In genomic region chr2:232897386-232897970, GRCh38 we compare ENCODE assay signal across 18 cellular contexts. TPM values are rescaled to one million over a fixed set of nuclear protein-coding genes. Genes with fewer than 3 reads are reported as not detected.
DNase-seq lines count a peak whose midpoint lies in the region; ATAC-seq and TF ChIP-seq lines count a peak whose summit lies in the region.
"Had no signal": no experiment of that assay in that cellular context is flagged by ENCODE, and none has a peak within 500 bp of the region (broad histone marks: within the 10 kb centered on the region; RNA-seq: fewer than 3 reads in every experiment).

No MANE protein-coding gene starts in this region.

- no peak for TF ChIP-seq CTCF in dorsolateral prefrontal cortex (IDR thresholded peaks at IDR 0.05 in 54 of 56, conservative IDR thresholded peaks at IDR 0.05 in 2 of 56; ENCODE audit: low read depth in 1 of 56, partially characterized antibody in 56 of 56)
- no peak for TF ChIP-seq CTCF in stomach (IDR thresholded peaks at IDR 0.05)
- no peak for TF ChIP-seq CTCF in BE2C (IDR thresholded peaks at IDR 0.05; ENCODE audit: low read depth, low read length)

- H3K36me3 ChIP-seq in stomach: peaks cover 0 to 4% (median under 1%) of the 10 kb centered on the region in 4 donors
- H3K36me3 ChIP-seq in BE2C: no peaks in the 10 kb centered on the region
- H3K36me3 ChIP-seq: MG63 had no signal

- H3K27ac Mint-ChIP-seq in activated naive CD8-positive, alpha-beta T cell treated with anti-CD3 and anti-CD28 coated beads, Interleukin-2, amount 50 U/mL, for 24 hours: no peak overlapping the region
- H3K27ac Mint-ChIP-seq: CD4-positive, CD25-positive, alpha-beta regulatory T cell; H9 had no signal

- 93% methylated on average over 18 of the region's 18 CpGs for WGBS in right cardiac atrium
- WGBS in stomach, 5 donors: 93 to 95% (median 94%) methylated on average over 10 to 18 of the region's 18 CpGs

- peak; percentile 21 for DNase-seq in Right ventricle myocardium inferior (ENCODE audit: missing footprints)
- no peak for DNase-seq in right cardiac atrium
- DNase-seq in activated naive CD8-positive, alpha-beta T cell treated with anti-CD3 and anti-CD28 coated beads, Interleukin-2, amount 50 U/mL, for 24 hours: no peak
- DNase-seq in dorsolateral prefrontal cortex: peak in 1 of 10 donors; percentile 13
- DNase-seq in stomach: peak; percentile 19
- no peak for DNase-seq in BE2C
- no peak for DNase-seq in iPS-NIHi7 (ENCODE audit: extremely low spot score)
- DNase-seq: Caco-2; CD4-positive, CD25-positive, alpha-beta regulatory T cell; H9; IMR-90; Karpas-422; MG63; NCI-H1092 treated with DMSO at 0.1 percent for 48 hours; NCI-H2081 treated with DMSO at 0.1 percent for 48 hours; NCI-H510A; NCI-H82; PC-9 had no signal

- H3K4me3 ChIP-seq in right cardiac atrium (ENCODE audit: low read length) (no peak overlapping the region), dorsolateral prefrontal cortex (no peak overlapping the region), stomach (no peak overlapping the region), BE2C (ENCODE audit: low read depth, low read length) (no peak overlapping the region)
- H3K4me3 ChIP-seq: MG63, PC-9 had no signal

- ATAC-seq in Right ventricle myocardium inferior: no peak
- ATAC-seq in right cardiac atrium: no peak
- ATAC-seq in activated naive CD8-positive, alpha-beta T cell treated with anti-CD3 and anti-CD28 coated beads, Interleukin-2, amount 50 U/mL, for 24 hours: peak; percentile 4

- no peaks in the 10 kb centered on the region for H3K36me3 Mint-ChIP-seq in activated naive CD8-positive, alpha-beta T cell treated with anti-CD3 and anti-CD28 coated beads, Interleukin-2, amount 50 U/mL, for 24 hours (ENCODE audit: low read depth)
- H3K36me3 Mint-ChIP-seq: CD4-positive, CD25-positive, alpha-beta regulatory T cell had no signal

- H3K27me3 ChIP-seq in right cardiac atrium (ENCODE audit: control insufficient read depth, insufficient read depth) (no peaks in the 10 kb centered on the region), dorsolateral prefrontal cortex (no peaks in the 10 kb centered on the region), stomach (peaks cover 0 to 30% (median 0%) of the 10 kb centered on the region in 3 donors), BE2C (no peaks in the 10 kb centered on the region)
- H3K27me3 ChIP-seq: MG63 had no signal

- H3K4me1 Mint-ChIP-seq in activated naive CD8-positive, alpha-beta T cell treated with anti-CD3 and anti-CD28 coated beads, Interleukin-2, amount 50 U/mL, for 24 hours: peaks cover 10% of the 10 kb centered on the region
- H3K4me1 Mint-ChIP-seq: CD4-positive, CD25-positive, alpha-beta regulatory T cell had no signal

- no peaks in the 10 kb centered on the region for H3K4me1 ChIP-seq in right cardiac atrium (ENCODE audit: control insufficient read depth, insufficient read depth, low read length)
- no peaks in the 10 kb centered on the region for H3K4me1 ChIP-seq in stomach
- H3K4me1 ChIP-seq in BE2C: no peaks in the 10 kb centered on the region
- H3K4me1 ChIP-seq: Caco-2 had no signal

- TF ChIP-seq POLR2A in stomach (IDR thresholded peaks at IDR 0.05): no peak

- H3K27me3 Mint-ChIP-seq in activated naive CD8-positive, alpha-beta T cell treated with anti-CD3 and anti-CD28 coated beads, Interleukin-2, amount 50 U/mL, for 24 hours: peaks cover 9% of the 10 kb centered on the region
- H3K27me3 Mint-ChIP-seq: CD4-positive, CD25-positive, alpha-beta regulatory T cell had no signal

- H3K27ac ChIP-seq in right cardiac atrium (ENCODE audit: low read length) (no peak overlapping the region), dorsolateral prefrontal cortex (peak overlapping the region in 42 of 59 donors; percentile 5 to 76 (median 46)), stomach (no peak overlapping the region)
- H3K27ac ChIP-seq: PC-9 had no signal

- H3K4me3 Mint-ChIP-seq in activated naive CD8-positive, alpha-beta T cell treated with anti-CD3 and anti-CD28 coated beads, Interleukin-2, amount 50 U/mL, for 24 hours: peak overlapping the region; percentile 9
- H3K4me3 Mint-ChIP-seq: CD4-positive, CD25-positive, alpha-beta regulatory T cell; H9 had no signal

- TF ChIP-seq EP300 in stomach (IDR thresholded peaks at IDR 0.05): no peak

- H3K9me3 Mint-ChIP-seq in activated naive CD8-positive, alpha-beta T cell treated with anti-CD3 and anti-CD28 coated beads, Interleukin-2, amount 50 U/mL, for 24 hours: no peaks in the 10 kb centered on the region
- H3K9me3 Mint-ChIP-seq: CD4-positive, CD25-positive, alpha-beta regulatory T cell; H9 had no signal

- H3K9me3 ChIP-seq in right cardiac atrium (ENCODE audit: control insufficient read depth, low read length): no peaks in the 10 kb centered on the region
- no peaks in the 10 kb centered on the region for H3K9me3 ChIP-seq in stomach
- H3K9me3 ChIP-seq in BE2C: no peaks in the 10 kb centered on the region
- H3K9me3 ChIP-seq: Caco-2, MG63 had no signal

- intact Hi-C loops in Right ventricle myocardium inferior (cut with DNase I) (no loop called here), right cardiac atrium (cut with DNase I) (no loop called here), dorsolateral prefrontal cortex (cut with DNase I) (no loop called here), stomach (cut with DNase I; ENCODE audit: low total_unique reads) (no loop called here)

RNA-seq across cellular contexts. Expression of gene SNORC, which starts 27.4 kb away (rescaled TPM):
- total RNA-seq in Right ventricle myocardium inferior (0.46 TPM), right cardiac atrium (1 to 10 TPM in 3 of 4 donors, under 1 TPM in 1; 0.86 to 1.9 (median 1.3) TPM), dorsolateral prefrontal cortex (10 to 100 TPM in 119 of 120 experiments, 1 to 10 TPM in 1; 9.4 to 82.0 (median 34.1) TPM), stomach (10 to 100 TPM in 2 of 5 donors, 1 to 10 TPM in 1, under 1 TPM in 1, not detected in 1; 0.55 to 23.8 (median 7.1) TPM)
- polyA plus RNA-seq in right cardiac atrium (0.59 TPM), stomach (1 to 10 TPM; 2.1 to 7.5 (median 6.3) TPM)
- 14.1 TPM for polyA plus RNA-seq in BE2C (2012; ENCODE audit: insufficient read depth, insufficient read length, low read depth)

Comparison
In these comparisons a context has a peak if more than half of its experiments do, and no peak if none do; other contexts are left out.
1. DNase-seq: peak in Right ventricle myocardium inferior (single experiment) and stomach (single experiment); none in right cardiac atrium (0 of 3), activated naive CD8-positive, alpha-beta T cell treated with anti-CD3 and anti-CD28 coated beads, Interleukin-2, amount 50 U/mL, for 24 hours (single experiment), BE2C (single experiment) and iPS-NIHi7 (single experiment).
2. H3K27ac ChIP-seq: peak in dorsolateral prefrontal cortex (42 of 59); none in right cardiac atrium (single experiment) and stomach (0 of 5).